ENCODE assay signal across 1 cellular context in genomic region chr1:1437033-1437903, GRCh38.
TF ChIP-seq lines count a peak whose summit lies in the region.

No MANE protein-coding gene starts in this region.

TF ChIP-seq in WTC11, 78 proteins besides CTCF, POLR2A, EP300 and RAD21 (continued from another document):
- TF ChIP-seq HMGXB4 (CRISPR knock-in tag; IDR thresholded peaks at IDR 0.05): no peak
- no peak for TF ChIP-seq MAX (CRISPR knock-in tag; IDR thresholded peaks at IDR 0.05)
- TF ChIP-seq ELF4 (CRISPR knock-in tag; IDR thresholded peaks at IDR 0.05; ENCODE audit: low read depth): no peak
- no peak for TF ChIP-seq MYBL2 (CRISPR knock-in tag; IDR thresholded peaks at IDR 0.05)
- TF ChIP-seq ZBTB43 (CRISPR knock-in tag; IDR thresholded peaks at IDR 0.05): no peak
- no peak for TF ChIP-seq CREM (CRISPR knock-in tag; IDR thresholded peaks at IDR 0.05)
- TF ChIP-seq SP1 (CRISPR knock-in tag; conservative IDR thresholded peaks at IDR 0.05): no peak
